In genomic region chr7:1028044-1028770, GRCh38 we compare ENCODE assay signal across 8 cellular contexts. TPM values are rescaled to one million over a fixed set of nuclear protein-coding genes. Genes with fewer than 3 reads are reported as not detected.
DNase-seq lines count a peak whose midpoint lies in the region; ATAC-seq and TF ChIP-seq lines count a peak whose summit lies in the region.

No MANE protein-coding gene starts in this region.

- H3K4me3 ChIP-seq in ectodermal cell (ENCODE audit: insufficient read depth, low read depth, low read length), result peak overlapping the region; percentile 63
- peak overlapping the region; percentile 72 for H3K4me3 ChIP-seq in lung

- H3K36me3 ChIP-seq in ectodermal cell (ENCODE audit: control insufficient read depth, insufficient read depth, low read length) (no peaks in the 10 kb centered on the region), lung (ENCODE audit: control insufficient read depth in 2 of 2, insufficient read depth in 2 of 2, low read length in 2 of 2) (peaks cover 0 to 10% of the 10 kb centered on the region in 2 donors)

- H3K4me1 ChIP-seq in ectodermal cell (ENCODE audit: control insufficient read depth, insufficient read depth, low read length), result no peaks in the 10 kb centered on the region
- peaks cover 0 to 12% of the 10 kb centered on the region in 2 donors for H3K4me1 ChIP-seq in lung (ENCODE audit: control insufficient read depth in 2 of 2, insufficient read depth in 2 of 2, low read length in 2 of 2)

- ATAC-seq in GM18873 (IDR thresholded peaks at IDR 0.05; ENCODE audit: low FRiP score, unreplicated experiment), result peak; percentile 29
- peak; percentile 42 for ATAC-seq in HG03108 (IDR thresholded peaks at IDR 0.05; ENCODE audit: unreplicated experiment)
- ATAC-seq in lung (ENCODE audit: insufficient read depth, low FRiP score), result peak; percentile 93

- H3K9me3 ChIP-seq in ectodermal cell (ENCODE audit: control insufficient read depth, low read length) (no peaks in the 10 kb centered on the region), lung (ENCODE audit: control insufficient read depth in 2 of 2, insufficient read depth in 1 of 2, low read length in 1 of 2) (no peaks in the 10 kb centered on the region)

- peaks cover 37% of the 10 kb centered on the region for H3K4me1 Mint-ChIP-seq in activated CD4-positive, alpha-beta memory T cell treated with anti-CD3 and anti-CD28 coated beads for 36 hours (ENCODE audit: low read depth)

- peak overlapping the region; percentile 79 for H3K27ac ChIP-seq in ectodermal cell (ENCODE audit: insufficient read depth, low read depth, low read length, poor library complexity, severe bottlenecking)
- H3K27ac ChIP-seq in lung (ENCODE audit: low read depth in 1 of 2, low read length in 1 of 2), result peak overlapping the region; percentile 85 to 87

- H3K27me3 Mint-ChIP-seq in activated CD4-positive, alpha-beta memory T cell treated with anti-CD3 and anti-CD28 coated beads for 36 hours, result no peaks in the 10 kb centered on the region

- CTCF ChIA-PET in activated CD4-positive, alpha-beta memory T cell treated with anti-CD3 and anti-CD28 coated beads for 36 hours (lab: Charles Lee), result interaction anchor here (0.6 to 2.9 kb wide), 5 partner anchors 35 to 149 kb away, joined by 3 to 13 read pairs (median 5); no protein-coding TSS in a partner anchor

- no peaks in the 10 kb centered on the region for H3K9me3 Mint-ChIP-seq in activated CD4-positive, alpha-beta memory T cell treated with anti-CD3 and anti-CD28 coated beads for 36 hours

- POLR2A ChIA-PET in activated CD4-positive, alpha-beta memory T cell treated with anti-CD3 and anti-CD28 coated beads for 36 hours (lab: Charles Lee), result interaction anchor here (1.1 kb wide), 1 partner anchor 16 kb away, joined by 3 read pairs; the partner anchor contains the start of gene GPR146

- intact Hi-C loops in activated CD4-positive, alpha-beta memory T cell treated with anti-CD3 and anti-CD28 coated beads for 36 hours (cut with micrococcal nuclease), result loop anchor here (1.0 to 5.0 kb wide), 4 partner anchors 16 to 111 kb away; partner anchors contain the start of genes COX19 and GPR146

- WGBS in ectodermal cell, 2 experiments, result 0 to 1% methylated on average over 76 to 77 of the region's 77 CpGs
- WGBS in lung, 2 donors, result 0% methylated on average over 46 to 77 of the region's 77 CpGs

- H3K27ac Mint-ChIP-seq in activated CD4-positive, alpha-beta memory T cell treated with anti-CD3 and anti-CD28 coated beads for 36 hours, result peak overlapping the region; percentile 83

- H3K27me3 ChIP-seq in ectodermal cell (ENCODE audit: control insufficient read depth, insufficient read depth, low read length, poor library complexity, severe bottlenecking), result no peaks in the 10 kb centered on the region
- no peaks in the 10 kb centered on the region for H3K27me3 ChIP-seq in lung (ENCODE audit: control insufficient read depth, insufficient read depth)

- H3K4me3 Mint-ChIP-seq in activated CD4-positive, alpha-beta memory T cell treated with anti-CD3 and anti-CD28 coated beads for 36 hours, result peak overlapping the region; percentile 66

- H3K36me3 Mint-ChIP-seq in activated CD4-positive, alpha-beta memory T cell treated with anti-CD3 and anti-CD28 coated beads for 36 hours, result peaks cover 6% of the 10 kb centered on the region

- peak; percentile 99 for DNase-seq in AG08395 (ENCODE audit: low spot score)
- DNase-seq in NCI-H446 treated with DMSO at 0.1 percent for 48 hours (lab: John Stamatoyannopoulos, UW), result peak; percentile 69
- DNase-seq in activated CD4-positive, alpha-beta memory T cell treated with anti-CD3 and anti-CD28 coated beads for 36 hours, result peak; percentile 92
- peak; percentile 88 for DNase-seq in lung (ENCODE audit: low spot score)
- peak; percentile 77 to 83 for DNase-seq in stimulated activated CD4-positive, alpha-beta T cell treated with anti-CD3 and anti-CD28 coated beads, Interleukin-4, amount 100 ng/mL, for 48 hours (ENCODE audit: low read depth in 2 of 2)

- no peak for TF ChIP-seq CTCF in lung (IDR thresholded peaks at IDR 0.05; ENCODE audit: control extremely low read depth, extremely low read depth)

RNA-seq across cellular contexts. Expression of gene GPR146, which starts 16.1 kb away (rescaled TPM):
- 1 to 10 TPM; 1.6 to 2.1 TPM for total RNA-seq in activated CD4-positive, alpha-beta memory T cell treated with anti-CD3 and anti-CD28 coated beads for 36 hours
- 2.8 TPM for polyA plus RNA-seq in ectodermal cell (2013, experiment 1 of 4)
- 4.8 TPM for polyA plus RNA-seq in ectodermal cell (2013, experiment 2 of 4)
- 2.4 TPM for polyA plus RNA-seq in ectodermal cell (2013, experiment 3 of 4)
- polyA plus RNA-seq in ectodermal cell (2013, experiment 4 of 4), result 3.7 TPM
- 10 to 100 TPM; 13.7 to 14.4 TPM for total RNA-seq in lung
- polyA plus RNA-seq in lung, result 10 to 100 TPM; 13.7 to 27.1 TPM

RNA-seq across cellular contexts. Expression of gene CYP2W1, which starts 45.2 kb away (rescaled TPM):
- not detected for total RNA-seq in activated CD4-positive, alpha-beta memory T cell treated with anti-CD3 and anti-CD28 coated beads for 36 hours
- not detected for polyA plus RNA-seq in ectodermal cell (2013, experiment 1 of 4)
- polyA plus RNA-seq in ectodermal cell (2013, experiment 2 of 4), result not detected
- polyA plus RNA-seq in ectodermal cell (2013, experiment 3 of 4), result not detected
- polyA plus RNA-seq in ectodermal cell (2013, experiment 4 of 4), result not detected
- total RNA-seq in lung, result 1 to 10 TPM in 1 of 2 donors, not detected in 1; 8.1 TPM
- polyA plus RNA-seq in lung, result under 1 TPM in 1 of 2 donors, not detected in 1; 0.05 TPM

RNA-seq across cellular contexts. Expression of gene COX19, which starts 52.9 kb away (rescaled TPM):
- 10 to 100 TPM; 14.1 to 15.6 TPM for total RNA-seq in activated CD4-positive, alpha-beta memory T cell treated with anti-CD3 and anti-CD28 coated beads for 36 hours
- 12.7 TPM for polyA plus RNA-seq in ectodermal cell (2013, experiment 1 of 4)
- polyA plus RNA-seq in ectodermal cell (2013, experiment 2 of 4), result 13.7 TPM
- 11.3 TPM for polyA plus RNA-seq in ectodermal cell (2013, experiment 3 of 4)
- 13.7 TPM for polyA plus RNA-seq in ectodermal cell (2013, experiment 4 of 4)
- total RNA-seq in lung, result 10 to 100 TPM in 1 of 2 donors, 1 to 10 TPM in 1; 10.0 to 17.0 TPM
- polyA plus RNA-seq in lung, result 1 to 10 TPM; 5.6 to 6.0 TPM

RNA-seq across cellular contexts. Expression of gene GPER1, which starts 59.7 kb away (rescaled TPM):
- under 1 TPM; 0.12 to 0.22 TPM for total RNA-seq in activated CD4-positive, alpha-beta memory T cell treated with anti-CD3 and anti-CD28 coated beads for 36 hours
- polyA plus RNA-seq in ectodermal cell (2013, experiment 1 of 4), result 2.6 TPM
- polyA plus RNA-seq in ectodermal cell (2013, experiment 2 of 4), result 2.9 TPM
- 2.6 TPM for polyA plus RNA-seq in ectodermal cell (2013, experiment 3 of 4)
- polyA plus RNA-seq in ectodermal cell (2013, experiment 4 of 4), result 3.2 TPM
- total RNA-seq in lung, result 1 to 10 TPM; 5.9 to 7.7 TPM
- polyA plus RNA-seq in lung, result 1 to 10 TPM; 3.7 to 6.7 TPM

Comparison
In these comparisons a context has a peak if more than half of its experiments do, and no peak if none do; other contexts are left out.
1. Peak in every context shown above with its lines: DNase-seq, ATAC-seq, H3K4me3 ChIP-seq and H3K27ac ChIP-seq.
2. ATAC-seq: peak in every context shown above with its lines; median percentile 93 in lung; 42 in HG03108; 29 in GM18873.
3. RNA of gene GPR146, which starts 16.1 kb away (total RNA-seq): 13.7 to 14.4 TPM in lung; 1.6 to 2.1 TPM in activated CD4-positive, alpha-beta memory T cell treated with anti-CD3 and anti-CD28 coated beads for 36 hours; every median in the first group is over 4 times any median in the second.